18 cellular contexts compared by ENCODE assay signal in genomic region chr11:103484545-103484944, GRCh38.
DNase-seq lines count a peak whose midpoint lies in the region; ATAC-seq and TF ChIP-seq lines count a peak whose summit lies in the region.
"Had no signal": no experiment of that assay in that cellular context is flagged by ENCODE, and none has a peak within 500 bp of the region (broad histone marks: within the 10 kb centered on the region; RNA-seq: fewer than 3 reads in every experiment).

No MANE protein-coding gene starts in this region.

- POLR2A ChIA-PET in RWPE1 (lab: Yijun Ruan, JAX; ENCODE audit: low non-redundant PET) = no interaction called here

- CTCF ChIA-PET in RWPE1 (lab: Yijun Ruan, JAX) = interaction anchor here (0.6 kb wide), 1 partner anchor 116 kb away, joined by 3 read pairs; no protein-coding TSS in a partner anchor

- H3K4me3 ChIP-seq in HFF-Myc (replicated peaks; ENCODE audit: low read depth, low read length) (no peak overlapping the region), brain microvascular endothelial cell (ENCODE audit: low read depth, low read length) (no peak overlapping the region)
- H3K4me3 ChIP-seq: MG63, SJSA1 had no signal

- no peaks in the 10 kb centered on the region for H3K27me3 ChIP-seq in foreskin keratinocyte
- H3K27me3 ChIP-seq in brain microvascular endothelial cell (replicated peaks) = no peaks in the 10 kb centered on the region
- H3K27me3 ChIP-seq: MG63, SJSA1 had no signal

- TF ChIP-seq CTCF in C4-2B (conservative IDR thresholded peaks at IDR 0.05) (0 out of 2 replicates have a peak, but pooled peaks have one; percentile 21), HFF-Myc (IDR thresholded peaks at IDR 0.05; ENCODE audit: low read depth, low read length, missing control alignments) (peak; percentile 17), RWPE1 (conservative IDR thresholded peaks at IDR 0.05; ENCODE audit: low read depth) (no peak), foreskin keratinocyte (conservative IDR thresholded peaks at IDR 0.05) (peak; percentile 38), brain microvascular endothelial cell (IDR thresholded peaks at IDR 0.05; ENCODE audit: low read depth, low read length, missing control alignments) (no peak)

- DNase-seq in HFF-Myc (ENCODE audit: extremely low read depth, low read depth) (no peak), RWPE1 (ENCODE audit: low spot score) (peak; percentile 8), foreskin keratinocyte (no peak), brain microvascular endothelial cell (no peak), cortex of kidney (lab: John Stamatoyannopoulos, UW) (no peak)
- DNase-seq in activated CD8-positive, alpha-beta memory T cell treated with anti-CD3 and anti-CD28 coated beads, Interleukin-2, amount 50 U/mL, for 4 hours = no peak
- DNase-seq: Calu3; CD4-positive, alpha-beta T cell; GF-D8; GOT3; KG1; MG63; NCI-H1092; NCI-H226; NCI-H524 treated with DMSO at 0.1 percent for 48 hours; OCI-M1 had no signal

- in situ Hi-C loops in brain microvascular endothelial cell (cut with HindIII; ENCODE audit: low pct_ligation_motif_present, low sequenced_read_pairs) = no loop called here

- H3K27ac ChIP-seq in C4-2B = no peak overlapping the region
- no peak overlapping the region for H3K27ac ChIP-seq in RWPE1
- H3K27ac ChIP-seq in foreskin keratinocyte = no peak overlapping the region
- no peak overlapping the region for H3K27ac ChIP-seq in brain microvascular endothelial cell
- H3K27ac ChIP-seq: SJSA1 had no signal

- no peaks in the 10 kb centered on the region for H3K36me3 ChIP-seq in brain microvascular endothelial cell (replicated peaks)
- H3K36me3 ChIP-seq: MG63, SJSA1 had no signal

- peak; percentile 28 for ATAC-seq in foreskin keratinocyte

- H3K4me1 ChIP-seq in foreskin keratinocyte = peaks cover 14% of the 10 kb centered on the region
- H3K4me1 ChIP-seq: SJSA1 had no signal

Comparison
In these comparisons a context has a peak if more than half of its experiments do, and no peak if none do; other contexts are left out.
1. CTCF ChIP-seq: peak in C4-2B (single experiment), HFF-Myc (single experiment) and foreskin keratinocyte (single experiment); none in RWPE1 (single experiment) and brain microvascular endothelial cell (single experiment).